9 cellular contexts compared by ENCODE assay signal in the genomic region with DNA sequence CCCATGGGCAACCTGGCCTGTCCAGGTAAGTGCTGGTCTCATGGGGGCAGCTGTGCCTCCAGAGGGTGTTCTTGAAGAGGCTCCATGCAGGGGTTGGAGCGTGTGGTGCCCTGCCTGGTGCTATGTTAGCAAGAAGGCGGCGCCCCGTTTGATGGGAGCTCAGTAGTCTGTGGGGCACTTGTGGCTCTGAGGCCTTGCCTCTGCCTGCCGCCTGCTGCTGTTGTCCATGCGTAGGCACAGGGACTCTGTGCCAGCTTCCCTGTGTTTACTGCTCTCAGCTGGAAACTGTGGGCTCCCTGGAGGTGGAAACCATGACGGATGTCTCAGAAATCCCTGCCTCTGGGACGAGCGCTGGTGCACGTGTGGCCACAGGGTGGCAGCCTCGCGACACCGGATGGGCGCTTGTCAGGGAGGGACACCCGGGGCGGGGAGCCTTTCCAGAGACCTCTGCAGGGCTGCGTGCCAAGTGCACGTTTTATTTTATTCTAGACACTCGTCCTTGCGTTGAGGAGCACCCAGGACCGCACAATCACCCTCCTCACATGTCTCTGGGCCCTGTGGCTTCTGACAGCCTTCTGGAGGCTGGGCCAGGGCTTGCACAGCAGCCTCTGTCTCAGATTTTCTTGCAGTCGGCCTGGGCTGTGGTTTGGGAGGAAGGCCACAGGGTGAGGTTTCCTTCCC. TPM values are rescaled to one million over a fixed set of nuclear protein-coding genes. Genes with fewer than 3 reads are reported as not detected.
DNase-seq lines count a peak whose midpoint lies in the region; ATAC-seq and TF ChIP-seq lines count a peak whose summit lies in the region.
"Had no signal": no experiment of that assay in that cellular context is flagged by ENCODE, and none has a peak within 500 bp of the region (broad histone marks: within the 10 kb centered on the region; RNA-seq: fewer than 3 reads in every experiment).

No MANE protein-coding gene starts in this region.

- no peak overlapping the region for H3K27ac ChIP-seq in CD4-positive, alpha-beta T cell (ENCODE audit: low read depth, low read length)
- H3K27ac ChIP-seq in cingulate gyrus (ENCODE audit: low read depth, low read length): peak overlapping the region; percentile 23
- H3K27ac ChIP-seq in right lobe of liver: no peak overlapping the region

- TF ChIP-seq CTCF in CD4-positive, alpha-beta T cell (IDR thresholded peaks at IDR 0.05): peak; percentile 96
- peak; percentile 79 to 89 (median 82) for TF ChIP-seq CTCF in right lobe of liver (IDR thresholded peaks at IDR 0.05)

- POLR2A ChIA-PET in CD4-positive, alpha-beta T cell (lab: Charles Lee): interaction anchor here (0.6 to 1.6 kb wide), 2 partner anchors 186 to 208 kb away, joined by 3 to 6 read pairs; a partner anchor contains a TSS

- H3K9me3 Mint-ChIP-seq in CD4-positive, alpha-beta T cell: no peaks in the 10 kb centered on the region

- no peak overlapping the region for H3K4me3 ChIP-seq in right lobe of liver

- no peaks in the 10 kb centered on the region for H3K9me3 ChIP-seq in CD4-positive, alpha-beta T cell (ENCODE audit: control insufficient read depth, low read length)
- no peaks in the 10 kb centered on the region for H3K9me3 ChIP-seq in right lobe of liver

- CTCF ChIA-PET in CD4-positive, alpha-beta T cell (lab: Charles Lee): interaction anchor here (0.7 to 2.1 kb wide), 7 partner anchors 10 to 191 kb away, joined by 3 to 18 read pairs (median 3); a partner anchor contains a TSS

- no peaks in the 10 kb centered on the region for H3K27me3 Mint-ChIP-seq in CD4-positive, alpha-beta T cell

- WGBS in right lobe of liver (ENCODE audit: insufficient coverage, low coverage, low lambda C conversion rate, missing lambda C conversion rate): 0% methylated on average over 2 of the region's 22 CpGs

- peaks cover 75% of the 10 kb centered on the region for H3K4me1 Mint-ChIP-seq in CD4-positive, alpha-beta T cell (ENCODE audit: low read depth)

- ATAC-seq in CD4-positive, alpha-beta T cell (ENCODE audit: poor library complexity): peak; percentile 68
- ATAC-seq in GM19463 (IDR thresholded peaks at IDR 0.05; ENCODE audit: unreplicated experiment) (peak; percentile 87), HG03565 (IDR thresholded peaks at IDR 0.05; ENCODE audit: unreplicated experiment) (peak; percentile 50), right lobe of liver (peak; percentile 85 to 96 (median 92))

- peak overlapping the region; percentile 72 for H3K4me3 Mint-ChIP-seq in CD4-positive, alpha-beta T cell

- no peaks in the 10 kb centered on the region for H3K27me3 ChIP-seq in CD4-positive, alpha-beta T cell (ENCODE audit: control insufficient read depth, insufficient read depth, low read length)
- no peaks in the 10 kb centered on the region for H3K27me3 ChIP-seq in right lobe of liver

- H3K36me3 ChIP-seq in right lobe of liver: peaks cover 0 to 30% (median under 1%) of the 10 kb centered on the region in 4 donors

- peak; percentile 81 to 89 (median 86) for DNase-seq in CD4-positive, alpha-beta T cell
- peak; percentile 88 for DNase-seq in NCI-H774 (lab: John Stamatoyannopoulos, UW)
- DNase-seq in activated CD4-positive, alpha-beta T cell treated with anti-CD3 and anti-CD28 coated beads, Interleukin-2, amount 50 U/mL, for 1 hour: peak; percentile 88
- DNase-seq in right lobe of liver: peak; percentile 80 to 88 (median 85)
- DNase-seq in stimulated activated CD4-positive, alpha-beta T cell treated with anti-CD3 and anti-CD28 coated beads, Interleukin-4, amount 100 ng/mL, for 48 hours (ENCODE audit: low read depth in 2 of 2): peak; percentile 76 to 80

- peaks cover 0 to 25% (median 4%) of the 10 kb centered on the region in 4 donors for H3K4me1 ChIP-seq in right lobe of liver

- peak overlapping the region; percentile 90 for H3K27ac Mint-ChIP-seq in CD4-positive, alpha-beta T cell

- intact Hi-C loops in CD4-positive, alpha-beta T cell (cut with DNase I, micrococcal nuclease): loop anchor here (1.0 to 5.0 kb wide), 7 partner anchors 24 to 281 kb away; a partner anchor contains a TSS
- intact Hi-C loops in right lobe of liver (cut with DNase I): loop anchor here in 1 of 2 donors (10.0 kb wide), 1 partner anchor 182 kb away; a partner anchor contains a TSS

- H3K36me3 Mint-ChIP-seq in CD4-positive, alpha-beta T cell (ENCODE audit: low read depth): peaks cover 42% of the 10 kb centered on the region

- no peak for TF ChIP-seq POLR2A in right lobe of liver (IDR thresholded peaks at IDR 0.05)

RNA-seq across cellular contexts. Expression of a gene that starts 27.1 kb away (rescaled TPM):
- 10 to 100 TPM; 12.8 to 14.0 TPM for total RNA-seq in CD4-positive, alpha-beta T cell
- total RNA-seq in right lobe of liver: 10 to 100 TPM; 15.2 to 32.5 (median 24.8) TPM

RNA-seq across cellular contexts. Expression of a gene that starts 27.3 kb away (rescaled TPM):
- total RNA-seq in CD4-positive, alpha-beta T cell: 10 to 100 TPM; 11.4 to 11.9 TPM
- total RNA-seq in right lobe of liver: 10 to 100 TPM in 2 of 6 experiments, 1 to 10 TPM in 4; 7.2 to 17.7 (median 9.5) TPM

RNA-seq across cellular contexts. Expression of a gene that starts 53.1 kb away (rescaled TPM):
- total RNA-seq in CD4-positive, alpha-beta T cell: not detected
- not detected for total RNA-seq in right lobe of liver
- total RNA-seq: T-helper 1 cell treated with Interleukin-12 subunit alpha and Interleukin-12 subunit beta and Interleukin-4 antibody, amounts not matched to agents 30 ng/mL and 1 ng/mL, for 36 hours had no signal
